In the genomic region with DNA sequence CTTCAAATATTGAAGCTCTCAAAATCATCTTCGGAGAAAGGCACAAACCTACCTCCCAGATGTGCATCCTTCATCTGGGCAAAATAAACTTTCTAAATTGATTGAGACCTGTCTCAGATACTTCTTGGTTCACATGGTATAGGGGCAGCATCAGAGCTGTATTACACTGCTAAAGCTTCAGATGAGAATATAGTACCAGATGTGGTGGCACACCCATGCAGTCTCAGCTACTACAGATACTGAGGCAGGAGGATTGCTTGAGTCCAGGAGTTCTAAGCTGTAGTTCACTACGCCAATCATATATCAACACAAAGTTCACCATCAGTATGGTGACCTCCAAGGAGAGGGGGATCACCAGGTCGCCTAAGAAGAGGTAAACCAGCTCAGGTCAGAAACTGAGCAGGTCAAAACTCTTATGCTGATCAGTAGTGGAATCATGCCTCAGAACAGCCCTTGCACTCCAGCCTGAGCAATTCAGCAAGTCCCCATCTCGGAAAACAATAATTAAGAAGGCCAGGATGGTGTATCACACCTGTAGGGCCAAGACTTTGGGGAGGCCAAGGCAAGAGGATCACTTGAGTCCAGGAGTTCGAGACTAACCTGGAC, we compare ENCODE assay signal across 14 cellular contexts. TPM values are rescaled to one million over a fixed set of nuclear protein-coding genes. Genes with fewer than 3 reads are reported as not detected.
DNase-seq lines count a peak whose midpoint lies in the region; ATAC-seq, FAIRE-seq and TF ChIP-seq lines count a peak whose summit lies in the region.
"Had no signal": no experiment of that assay in that cellular context is flagged by ENCODE, and none has a peak within 500 bp of the region (broad histone marks: within the 10 kb centered on the region; RNA-seq: fewer than 3 reads in every experiment).

No MANE protein-coding gene starts in this region.

- H3K4ac ChIP-seq in trophoblast cell (ENCODE audit: low read depth, low read length): no peak overlapping the region

- no peak for DNase-seq in K562 (ENCODE audit: extremely low read depth in 1 of 4, low spot score in 3 of 4)
- DNase-seq in trophoblast cell: no peak
- no peak for DNase-seq in left colon
- no peak for DNase-seq in ascending aorta (ENCODE audit: low spot score in 2 of 2)
- DNase-seq: CD4-positive, alpha-beta T cell; NCI-H187 treated with DMSO at 0.1 percent for 48 hours; NCI-H2171; NCI-H446 treated with DMSO at 0.1 percent for 48 hours; NK-92 treated with Interleukin-12 subunit alpha and Interleukin-12 subunit beta, amount 100 ng/mL, for 24 hours; RPMI8226; SIG-M5 had no signal

- peaks cover 71% of the 10 kb centered on the region for H3K79me2 ChIP-seq in K562 (ENCODE audit: control insufficient read depth, insufficient read depth, low read length)
- H3K79me2 ChIP-seq in trophoblast cell (ENCODE audit: control insufficient read depth, insufficient read depth, low read length, poor library complexity): peaks cover 6% of the 10 kb centered on the region

- H4K20me1 ChIP-seq in K562 (replicated peaks; ENCODE audit: control insufficient read depth, insufficient read depth, low read length): no peaks in the 10 kb centered on the region

- WGBS in K562 (ENCODE audit: insufficient coverage, low coverage, missing lambda C conversion rate): 23% methylated on average over 5 of the region's 5 CpGs
- no CpG with 5 or more reads among the region's 5 CpGs for WGBS in trophoblast cell (ENCODE audit: extremely low coverage, insufficient coverage, insufficient read length)

- no peak for TF ChIP-seq RAD21 in K562 (CRISPR knock-in tag; conservative IDR thresholded peaks at IDR 0.05 in 1 of 2, IDR thresholded peaks at IDR 0.05 in 1 of 2)

- H3K9me1 ChIP-seq in K562 (ENCODE audit: control insufficient read depth, insufficient read depth, low read length): no peaks in the 10 kb centered on the region

- TF ChIP-seq POLR2A in K562 (conservative IDR thresholded peaks at IDR 0.05): no peak

- H4K8ac ChIP-seq in trophoblast cell (ENCODE audit: low read depth, low read length): peak overlapping the region; percentile 9

- peaks cover 5% of the 10 kb centered on the region for H3K79me1 ChIP-seq in trophoblast cell (ENCODE audit: low read length)

- no peak overlapping the region for H4K12ac ChIP-seq in trophoblast cell (ENCODE audit: low read depth, low read length)

- peak overlapping the region; percentile 55 for H3K4me2 ChIP-seq in K562 (ENCODE audit: insufficient read depth, low read length)
- no peak overlapping the region for H3K4me2 ChIP-seq in trophoblast cell (ENCODE audit: low read length)

- peak overlapping the region; percentile 24 for H2BK120ac ChIP-seq in trophoblast cell (ENCODE audit: insufficient read depth, low read length, poor library complexity)

- H2AK5ac ChIP-seq in trophoblast cell (ENCODE audit: low read length): peak overlapping the region; percentile 41

- in situ Hi-C loops in K562 (cut with MboI): no loop called here

- peak overlapping the region; percentile 95 for H3K27ac ChIP-seq in HUES48 (ENCODE audit: low read depth, low read length)
- peak overlapping the region; percentile 55 for H3K27ac ChIP-seq in K562 (ENCODE audit: extremely low read depth, low read depth, low read length)
- H3K27ac ChIP-seq in iPS-20b (ENCODE audit: low read length): no peak overlapping the region
- H3K27ac ChIP-seq in trophoblast cell (ENCODE audit: low read depth, low read length): peak overlapping the region; percentile 23
- H3K27ac ChIP-seq in ascending aorta: no peak overlapping the region

- H3K23ac ChIP-seq in trophoblast cell (ENCODE audit: low read length): no peak overlapping the region

- H3K9ac ChIP-seq in HUES48 (ENCODE audit: low read depth, low read length): peak overlapping the region; percentile 81; the same call in 1 of the 2 replicates
- H3K9ac ChIP-seq in K562 (ENCODE audit: insufficient read depth in 1 of 2, low read depth in 2 of 2, low read length in 2 of 2): peak overlapping the region in 1 of 2 experiments; percentile 32; a peak in 2 of 4 replicates
- peak overlapping the region; percentile 82; the same call in 1 of the 2 replicates for H3K9ac ChIP-seq in iPS-20b (ENCODE audit: low read depth, low read length)
- no peak overlapping the region for H3K9ac ChIP-seq in trophoblast cell (ENCODE audit: low read length)

- no peaks in the 10 kb centered on the region for H3K36me3 ChIP-seq in HUES48 (ENCODE audit: control insufficient read depth, insufficient read depth, low read length)
- peaks cover 6% of the 10 kb centered on the region; the same call in 1 of the 3 replicates for H3K36me3 ChIP-seq in K562 (ENCODE audit: control insufficient read depth, insufficient read depth, low read length)
- no peaks in the 10 kb centered on the region for H3K36me3 ChIP-seq in iPS-20b (ENCODE audit: insufficient read depth, low read depth, low read length)
- H3K36me3 ChIP-seq in trophoblast cell (ENCODE audit: control insufficient read depth in 1 of 2, insufficient read depth in 2 of 2, low read length in 2 of 2): no peaks in the 10 kb centered on the region
- H3K36me3 ChIP-seq in ascending aorta: no peaks in the 10 kb centered on the region

- no peak overlapping the region for H3K14ac ChIP-seq in trophoblast cell (ENCODE audit: low read length)

- H3K27me3 ChIP-seq in HUES48 (ENCODE audit: control insufficient read depth, insufficient read depth, low read length): no peaks in the 10 kb centered on the region
- H3K27me3 ChIP-seq in K562 (ENCODE audit: control insufficient read depth in 2 of 2, insufficient read depth in 2 of 2, low read length in 2 of 2): no peaks in the 10 kb centered on the region
- H3K27me3 ChIP-seq in iPS-20b (ENCODE audit: insufficient read depth, low read length): no peaks in the 10 kb centered on the region
- no peaks in the 10 kb centered on the region for H3K27me3 ChIP-seq in trophoblast cell (ENCODE audit: insufficient read depth, low read length)
- H3K27me3 ChIP-seq in ascending aorta: no peaks in the 10 kb centered on the region

- no peak for TF ChIP-seq CTCF in K562 (IDR thresholded peaks at IDR 0.05 in 2 of 3, conservative IDR thresholded peaks at IDR 0.05 in 1 of 3; ENCODE audit: insufficient read depth in 2 of 3, low read depth in 1 of 3, low read length in 3 of 3)
- TF ChIP-seq CTCF in ascending aorta (IDR thresholded peaks at IDR 0.05): no peak

- ATAC-seq in K562 (peak; percentile 68), left colon (no peak), HG03457 (IDR thresholded peaks at IDR 0.05; ENCODE audit: unreplicated experiment) (no peak)

- H4K91ac ChIP-seq in trophoblast cell (ENCODE audit: low read depth, low read length): peak overlapping the region; percentile 18

- intact Hi-C loops in K562 (cut with micrococcal nuclease) (loop anchor here (5.0 kb wide), 1 partner anchor 48 kb away; no protein-coding TSS in a partner anchor), left colon (cut with DNase I, micrococcal nuclease) (no loop called here), ascending aorta (cut with DNase I) (no loop called here)

- no peak for TF ChIP-seq EP300 in K562 (IDR thresholded peaks at IDR 0.05; ENCODE audit: low read length)

- peak overlapping the region; percentile 6 for H2BK5ac ChIP-seq in trophoblast cell (ENCODE audit: low read depth, low read length, poor library complexity)

- BruUV-seq in K562 (replicated peaks; lab: Mats Ljungman, UMichigan): no TSS peak

- H2AFZ ChIP-seq in K562 (ENCODE audit: low read depth, low read length): 0 out of 2 replicates have a peak overlapping the region, but pooled peaks have one; percentile 1
- H2AFZ ChIP-seq in trophoblast cell (ENCODE audit: insufficient read depth, low read length, poor library complexity): no peak overlapping the region

- POLR2A ChIA-PET in K562 (lab: Yijun Ruan, JAX): interaction anchor here (0.5 to 2.7 kb wide), 11 partner anchors 9 to 449 kb away, joined by 3 to 17 read pairs (median 5); a partner anchor contains a TSS

- H3K4me1 ChIP-seq in HUES48 (ENCODE audit: control insufficient read depth, insufficient read depth, low read length) (peaks cover 57% of the 10 kb centered on the region), K562 (replicated peaks in 1 of 2; ENCODE audit: control insufficient read depth in 2 of 2, insufficient read depth in 2 of 2, low read length in 2 of 2) (peaks cover 19 to 20% of the 10 kb centered on the region in 2 experiments; a peak in 4 of 5 replicates), iPS-20b (ENCODE audit: insufficient read depth, low read length) (peaks cover 42% of the 10 kb centered on the region), trophoblast cell (ENCODE audit: control insufficient read depth in 1 of 2, insufficient read depth in 2 of 2, low read length in 2 of 2) (peaks cover 5 to 10% of the 10 kb centered on the region in 2 experiments), ascending aorta (peaks cover 0 to 7% of the 10 kb centered on the region in 2 donors)

- H3K4me3 ChIP-seq in HUES48 (ENCODE audit: low read depth, low read length) (peak overlapping the region; percentile 21; the same call in 1 of the 2 replicates), K562 (no peak overlapping the region), iPS-20b (ENCODE audit: low read length) (peak overlapping the region; percentile 9; the same call in 1 of the 2 replicates), trophoblast cell (ENCODE audit: low read depth, low read length) (no peak overlapping the region), ascending aorta (no peak overlapping the region)

- H3K9me3 ChIP-seq in HUES48 (ENCODE audit: control insufficient read depth, insufficient read depth, low read length): no peaks in the 10 kb centered on the region
- no peaks in the 10 kb centered on the region for H3K9me3 ChIP-seq in K562 (replicated peaks; ENCODE audit: control insufficient read depth, insufficient read depth, low read depth, low read length)
- no peaks in the 10 kb centered on the region for H3K9me3 ChIP-seq in iPS-20b (ENCODE audit: insufficient read depth, low read depth, low read length)
- H3K9me3 ChIP-seq in trophoblast cell (ENCODE audit: insufficient read depth, low read depth, low read length): no peaks in the 10 kb centered on the region
- no peaks in the 10 kb centered on the region for H3K9me3 ChIP-seq in ascending aorta

- CTCF ChIA-PET in K562 (lab: Yijun Ruan, JAX; ENCODE audit: low intra/inter-chr PET ratio): no interaction called here

- no peak for FAIRE-seq in K562 (lab: Jason Lieb, UNC)

- H2BK12ac ChIP-seq in trophoblast cell (ENCODE audit: low read length): peak overlapping the region; percentile 35

- peak overlapping the region; percentile 40 for H3K18ac ChIP-seq in trophoblast cell (ENCODE audit: low read length)

RNA-seq across cellular contexts. Expression of a gene that starts 22.0 kb away (rescaled TPM):
- total RNA-seq in K562 (2011; cell fraction: chromatin; rRNA removed; ENCODE audit: low replicate concordance): 57.5 and 146 TPM in 2 replicates
- 30.2 and 35.3 TPM in 2 replicates for total RNA-seq in K562 (2011; cell fraction: nucleolus; rRNA removed)
- total RNA-seq in K562 (2011; cell fraction: nucleoplasm; rRNA removed): 66.7 and 117 TPM in 2 replicates
- total RNA-seq in K562 (2014; rRNA removed) (29.7 TPM in 2 replicates), K562 (2014; rRNA removed; fragmentation: Illumina TruSeq; extraction: Trizol) (58.7 and 71.2 TPM in 2 replicates), K562 (2015; rRNA removed; fragmentation: Illumina TruSeq; extraction: Trizol) (47.5 and 51.3 TPM in 2 replicates), K562 (2021) (43.4 and 43.5 TPM in 2 replicates), left colon (10 to 100 TPM; 32.6 TPM), ascending aorta (20.3 TPM)
- polyA plus RNA-seq in K562 (2011; rRNA removed) (48.7 and 54.3 TPM in 2 replicates), K562 (2014; fragmentation: Illumina TruSeq; extraction: Trizol) (37.9 and 41.6 TPM in 2 replicates), K562 (2014; fragmentation: Nextera tagmentation; extraction: Ambion mirVana) (10 to 100 TPM in 1 of 2 experiments, 1 to 10 TPM in 1; 9.4 to 18.0 TPM), K562 (2014; rRNA removed) (29.1 and 30.3 TPM in 2 replicates)
- 22.0 and 25.1 TPM in 2 replicates for polyA plus RNA-seq in K562 (2011; cell fraction: cytosol; rRNA removed)
- 34.1 and 37.9 TPM in 2 replicates for polyA plus RNA-seq in K562 (2011; cell fraction: nucleus; rRNA removed)
- polyA plus RNA-seq in K562 (2012): 25.8 and 27.5 TPM in 2 replicates
- polyA minus RNA-seq in K562 (2011; rRNA and poly(A)+ RNA removed): 80.9 and 88.5 TPM in 2 replicates
- polyA minus RNA-seq in K562 (2011; cell fraction: cytosol; rRNA and poly(A)+ RNA removed): 32.9 and 33.7 TPM in 2 replicates
- 28.0 and 46.7 TPM in 2 replicates for polyA minus RNA-seq in K562 (2011; cell fraction: nucleus; rRNA and poly(A)+ RNA removed)
- 19.5 and 21.8 TPM in 2 replicates for polyA plus RNA-seq in trophoblast cell (2013)

Comparison
In these comparisons a context has a peak if more than half of its experiments do, and no peak if none do; other contexts are left out.
1. H3K27ac ChIP-seq: peak in HUES48 (single experiment), K562 (single experiment) and trophoblast cell (single experiment); none in iPS-20b (single experiment) and ascending aorta (0 of 2).
2. H3K4me3 ChIP-seq: peak in HUES48 (single experiment) and iPS-20b (single experiment); none in K562 (single experiment), trophoblast cell (single experiment) and ascending aorta (0 of 2).